ENCODE assay signal across 10 cellular contexts in genomic region chr12:108629156-108629555, GRCh38. TPM values are rescaled to one million over a fixed set of nuclear protein-coding genes. Genes with fewer than 3 reads are reported as not detected.
DNase-seq lines count a peak whose midpoint lies in the region; ATAC-seq and TF ChIP-seq lines count a peak whose summit lies in the region.
"Had no signal": no experiment of that assay in that cellular context is flagged by ENCODE, and none has a peak within 500 bp of the region (broad histone marks: within the 10 kb centered on the region; RNA-seq: fewer than 3 reads in every experiment).

No MANE protein-coding gene starts in this region.

- peaks cover 56% of the 10 kb centered on the region for H3K4me1 Mint-ChIP-seq in activated T-helper 2 cell treated with anti-CD3 and anti-CD28 coated beads, Interferon-gamma antibody, Interleukin-2, Interleukin-4, amounts not matched to agents 10 μg/mL and 5 μg/mL and 100 μg/mL, durations not matched to agents 14 hours and 24 hours and 36 hours (ENCODE audit: low read depth)
- peaks cover 47% of the 10 kb centered on the region for H3K4me1 Mint-ChIP-seq in memory B cell

- ATAC-seq in memory B cell (ENCODE audit: low read depth) (no peak), HG02623 (IDR thresholded peaks at IDR 0.05; ENCODE audit: unreplicated experiment) (no peak)

- intact Hi-C loops in activated T-helper 2 cell treated with anti-CD3 and anti-CD28 coated beads, Interferon-gamma antibody, Interleukin-2, Interleukin-4, amounts not matched to agents 10 μg/mL and 5 μg/mL and 100 μg/mL, durations not matched to agents 14 hours and 24 hours and 36 hours (cut with micrococcal nuclease) = loop anchor here (1.0 kb wide), 2 partner anchors 35 to 62 kb away; no protein-coding TSS in a partner anchor

- H3K4me3 ChIP-seq in tibial nerve = no peak overlapping the region

- peak overlapping the region in 3 of 4 donors; percentile 49 to 65 (median 50) for H3K27ac ChIP-seq in tibial nerve

- peak overlapping the region; percentile 99 for H3K27ac Mint-ChIP-seq in activated T-helper 2 cell treated with anti-CD3 and anti-CD28 coated beads, Interferon-gamma antibody, Interleukin-2, Interleukin-4, amounts not matched to agents 10 μg/mL and 5 μg/mL and 100 μg/mL, durations not matched to agents 14 hours and 24 hours and 36 hours
- peak overlapping the region; percentile 81 for H3K27ac Mint-ChIP-seq in memory B cell

- H3K4me3 Mint-ChIP-seq in activated T-helper 2 cell treated with anti-CD3 and anti-CD28 coated beads, Interferon-gamma antibody, Interleukin-2, Interleukin-4, amounts not matched to agents 10 μg/mL and 5 μg/mL and 100 μg/mL, durations not matched to agents 14 hours and 24 hours and 36 hours (ENCODE audit: low read depth) = peak overlapping the region; percentile 98
- no peak overlapping the region for H3K4me3 Mint-ChIP-seq in memory B cell

- H3K9me3 Mint-ChIP-seq in activated T-helper 2 cell treated with anti-CD3 and anti-CD28 coated beads, Interferon-gamma antibody, Interleukin-2, Interleukin-4, amounts not matched to agents 10 μg/mL and 5 μg/mL and 100 μg/mL, durations not matched to agents 14 hours and 24 hours and 36 hours = no peaks in the 10 kb centered on the region
- no peaks in the 10 kb centered on the region for H3K9me3 Mint-ChIP-seq in memory B cell

- no peaks in the 10 kb centered on the region for H3K27me3 Mint-ChIP-seq in activated T-helper 2 cell treated with anti-CD3 and anti-CD28 coated beads, Interferon-gamma antibody, Interleukin-2, Interleukin-4, amounts not matched to agents 10 μg/mL and 5 μg/mL and 100 μg/mL, durations not matched to agents 14 hours and 24 hours and 36 hours (ENCODE audit: low read depth)
- H3K27me3 Mint-ChIP-seq in memory B cell = no peaks in the 10 kb centered on the region

- peak; percentile 43 for DNase-seq in activated T-cell treated with anti-CD3 and anti-CD28 coated beads, Interleukin-2, amount 50 U/mL, for 1 hour
- DNase-seq in activated T-cell treated with anti-CD3 and anti-CD28 coated beads for 4 hours (no peak), memory B cell (ENCODE audit: low spot score in 2 of 2) (no peak), tibial nerve (ENCODE audit: low spot score in 2 of 2) (no peak), cerebellar cortex (ENCODE audit: low spot score) (no peak), NCI-H1048 (lab: John Stamatoyannopoulos, UW) (no peak)
- DNase-seq in activated T-helper 2 cell treated with anti-CD3 and anti-CD28 coated beads, Interferon-gamma antibody, Interleukin-2, Interleukin-4, amounts not matched to agents 10 μg/mL and 5 μg/mL and 100 μg/mL, durations not matched to agents 14 hours and 24 hours and 36 hours (ENCODE audit: low spot score) = no peak
- DNase-seq: NCI-H2081 treated with DMSO at 0.1 percent for 48 hours, occipital lobe had no signal

- peaks cover 45% of the 10 kb centered on the region for H3K36me3 Mint-ChIP-seq in activated T-helper 2 cell treated with anti-CD3 and anti-CD28 coated beads, Interferon-gamma antibody, Interleukin-2, Interleukin-4, amounts not matched to agents 10 μg/mL and 5 μg/mL and 100 μg/mL, durations not matched to agents 14 hours and 24 hours and 36 hours (ENCODE audit: low read depth)
- H3K36me3 Mint-ChIP-seq in memory B cell = peaks cover 4% of the 10 kb centered on the region

- no peaks in the 10 kb centered on the region for H3K9me3 ChIP-seq in tibial nerve

- no peak for TF ChIP-seq POLR2A in tibial nerve (IDR thresholded peaks at IDR 0.05)

- H3K4me1 ChIP-seq in tibial nerve = peaks cover 0 to 41% (median 32%) of the 10 kb centered on the region in 4 donors

- 90 to 94% methylated on average over 4 of the region's 4 CpGs for WGBS in tibial nerve, 2 donors

- TF ChIP-seq CTCF in tibial nerve (IDR thresholded peaks at IDR 0.05) = no peak

- no peaks in the 10 kb centered on the region for H3K36me3 ChIP-seq in tibial nerve

- H3K27me3 ChIP-seq in tibial nerve = no peaks in the 10 kb centered on the region

- no peak for TF ChIP-seq EP300 in tibial nerve (IDR thresholded peaks at IDR 0.05)

RNA-seq across cellular contexts. Expression of gene SELPLG, which starts 4.5 kb away (rescaled TPM):
- total RNA-seq in activated T-helper 2 cell treated with anti-CD3 and anti-CD28 coated beads, Interferon-gamma antibody, Interleukin-2, Interleukin-4, amounts not matched to agents 10 μg/mL and 5 μg/mL and 100 μg/mL, durations not matched to agents 14 hours and 24 hours and 36 hours = 52.1 and 55.6 TPM in 2 replicates
- total RNA-seq in tibial nerve = 10 to 100 TPM in 2 of 4 donors, 1 to 10 TPM in 2; 4.5 to 15.1 (median 9.2) TPM

RNA-seq across cellular contexts. Expression of gene TMEM119, which starts 31.3 kb away (rescaled TPM):
- not detected in 2 replicates for total RNA-seq in activated T-helper 2 cell treated with anti-CD3 and anti-CD28 coated beads, Interferon-gamma antibody, Interleukin-2, Interleukin-4, amounts not matched to agents 10 μg/mL and 5 μg/mL and 100 μg/mL, durations not matched to agents 14 hours and 24 hours and 36 hours
- total RNA-seq in tibial nerve = 10 to 100 TPM in 3 of 4 donors, 1 to 10 TPM in 1; 9.0 to 48.8 (median 42.3) TPM
